In genomic region chr22:45589556-45589955, GRCh38 we compare ENCODE assay signal across 18 cellular contexts.
DNase-seq lines count a peak whose midpoint lies in the region; ATAC-seq and TF ChIP-seq lines count a peak whose summit lies in the region.
"Had no signal": no experiment of that assay in that cellular context is flagged by ENCODE, and none has a peak within 500 bp of the region (broad histone marks: within the 10 kb centered on the region; RNA-seq: fewer than 3 reads in every experiment).

No MANE protein-coding gene starts in this region.

- H3K23ac ChIP-seq in trophoblast cell (ENCODE audit: low read length) = no peak overlapping the region

- peak; percentile 10 for DNase-seq in left ventricle myocardium superior
- no peak for DNase-seq in heart right ventricle
- peak; percentile 8 for DNase-seq in lower lobe of right lung
- DNase-seq in trophoblast cell = no peak
- no peak for DNase-seq in upper lobe of right lung
- no peak for DNase-seq in stimulated activated CD4-positive, alpha-beta T cell treated with anti-CD3 and anti-CD28 coated beads, Interleukin-2, amount 100 ng/mL, for 48 hours
- DNase-seq in naive thymus-derived CD4-positive, alpha-beta T cell = no peak
- DNase-seq: 8988T; C1 segment of cervical spinal cord; Calu3; CD4-positive, alpha-beta memory T cell; COR-L47; DMS53; DMS79 treated with DMSO at 0.1 percent for 48 hours; GF-D8; GOT3; HFFc6 had no signal

- H3K27ac ChIP-seq in heart right ventricle (no peak overlapping the region), lower lobe of right lung (no peak overlapping the region), trophoblast cell (ENCODE audit: low read depth, low read length) (no peak overlapping the region), upper lobe of right lung (no peak overlapping the region)
- H3K27ac ChIP-seq in naive thymus-derived CD4-positive, alpha-beta T cell (ENCODE audit: low read depth, low read length) = no peak overlapping the region

- H3K4me1 Mint-ChIP-seq in naive thymus-derived CD4-positive, alpha-beta T cell = peaks cover 0 to 3% (median 0%) of the 10 kb centered on the region in 7 donors
- H3K4me1 Mint-ChIP-seq: CD4-positive, alpha-beta memory T cell had no signal

- no peak overlapping the region for H4K12ac ChIP-seq in trophoblast cell (ENCODE audit: low read depth, low read length)

- peak overlapping the region; percentile 6 for H2BK12ac ChIP-seq in trophoblast cell (ENCODE audit: low read length)

- H3K18ac ChIP-seq in trophoblast cell (ENCODE audit: low read length) = peak overlapping the region; percentile 1

- CTCF ChIA-PET in naive thymus-derived CD4-positive, alpha-beta T cell (lab: Charles Lee) = no interaction called here

- H3K27me3 ChIP-seq in heart right ventricle = peaks cover 0 to 14% (median 0%) of the 10 kb centered on the region in 7 donors
- no peaks in the 10 kb centered on the region for H3K27me3 ChIP-seq in lower lobe of right lung (ENCODE audit: low read depth)
- H3K27me3 ChIP-seq in trophoblast cell (ENCODE audit: insufficient read depth, low read length) = no peaks in the 10 kb centered on the region
- no peaks in the 10 kb centered on the region for H3K27me3 ChIP-seq in upper lobe of right lung
- H3K27me3 ChIP-seq in naive thymus-derived CD4-positive, alpha-beta T cell (ENCODE audit: control insufficient read depth in 2 of 2, insufficient read depth in 2 of 2, low read length in 2 of 2) = no peaks in the 10 kb centered on the region

- 87 to 89% methylated on average over 7 to 8 of the region's 8 CpGs for WGBS in heart right ventricle, 2 donors
- WGBS in trophoblast cell (ENCODE audit: extremely low coverage, insufficient coverage, insufficient read length) = no CpG with 5 or more reads among the region's 8 CpGs

- no peaks in the 10 kb centered on the region for H3K79me2 ChIP-seq in trophoblast cell (ENCODE audit: control insufficient read depth, insufficient read depth, low read length, poor library complexity)

- H3K27ac Mint-ChIP-seq in naive thymus-derived CD4-positive, alpha-beta T cell = no peak overlapping the region
- H3K27ac Mint-ChIP-seq: CD4-positive, alpha-beta memory T cell; HFFc6 had no signal

- H3K4me1 ChIP-seq in heart right ventricle (peaks cover 0 to 4% (median 0%) of the 10 kb centered on the region in 9 donors), lower lobe of right lung (peaks cover 11% of the 10 kb centered on the region), trophoblast cell (ENCODE audit: control insufficient read depth in 1 of 2, insufficient read depth in 2 of 2, low read length in 2 of 2) (peaks cover 16 to 19% of the 10 kb centered on the region in 2 experiments), upper lobe of right lung (peaks cover 2% of the 10 kb centered on the region)
- no peaks in the 10 kb centered on the region for H3K4me1 ChIP-seq in naive thymus-derived CD4-positive, alpha-beta T cell (ENCODE audit: control insufficient read depth in 2 of 2, insufficient read depth in 2 of 2, low read length in 2 of 2)
- H3K4me1 ChIP-seq: HAP-1 had no signal

- ATAC-seq in left ventricle myocardium superior = no peak
- no peak for ATAC-seq in heart right ventricle
- no peak for ATAC-seq in lower lobe of right lung
- ATAC-seq in upper lobe of right lung = no peak
- no peak for ATAC-seq in naive thymus-derived CD4-positive, alpha-beta T cell

- POLR2A ChIA-PET in naive thymus-derived CD4-positive, alpha-beta T cell (lab: Charles Lee) = no interaction called here

- no peak overlapping the region for H2AK5ac ChIP-seq in trophoblast cell (ENCODE audit: low read length)

- H3K36me3 Mint-ChIP-seq in naive thymus-derived CD4-positive, alpha-beta T cell = no peaks in the 10 kb centered on the region
- H3K36me3 Mint-ChIP-seq: CD4-positive, alpha-beta memory T cell had no signal

- no peak overlapping the region for H2BK120ac ChIP-seq in trophoblast cell (ENCODE audit: insufficient read depth, low read length, poor library complexity)

- H4K91ac ChIP-seq in trophoblast cell (ENCODE audit: low read depth, low read length) = no peak overlapping the region

- H2BK5ac ChIP-seq in trophoblast cell (ENCODE audit: low read depth, low read length, poor library complexity) = no peak overlapping the region

- peaks cover 0 to 2% (median 0%) of the 10 kb centered on the region in 11 donors for H3K9me3 Mint-ChIP-seq in naive thymus-derived CD4-positive, alpha-beta T cell
- H3K9me3 Mint-ChIP-seq: HFFc6 had no signal

- no peak overlapping the region for H2AFZ ChIP-seq in trophoblast cell (ENCODE audit: insufficient read depth, low read length, poor library complexity)

- no peak overlapping the region for H3K4me3 Mint-ChIP-seq in naive thymus-derived CD4-positive, alpha-beta T cell
- H3K4me3 Mint-ChIP-seq: CD4-positive, alpha-beta memory T cell; HFFc6 had no signal

- TF ChIP-seq CTCF in heart right ventricle (IDR thresholded peaks at IDR 0.05) (no peak), lower lobe of right lung (IDR thresholded peaks at IDR 0.05) (no peak), upper lobe of right lung (IDR thresholded peaks at IDR 0.05) (no peak)

- H3K79me1 ChIP-seq in trophoblast cell (ENCODE audit: low read length) = peaks cover 19% of the 10 kb centered on the region

- peaks cover 0 to 20% (median 0%) of the 10 kb centered on the region in 9 donors for H3K36me3 ChIP-seq in heart right ventricle
- peaks cover 3% of the 10 kb centered on the region for H3K36me3 ChIP-seq in lower lobe of right lung
- H3K36me3 ChIP-seq in trophoblast cell (ENCODE audit: control insufficient read depth in 1 of 2, insufficient read depth in 2 of 2, low read length in 2 of 2) = peaks cover 52 to 60% of the 10 kb centered on the region in 2 experiments
- H3K36me3 ChIP-seq in upper lobe of right lung = no peaks in the 10 kb centered on the region
- no peaks in the 10 kb centered on the region for H3K36me3 ChIP-seq in naive thymus-derived CD4-positive, alpha-beta T cell (ENCODE audit: control insufficient read depth in 2 of 3, insufficient read depth in 3 of 3, low read length in 3 of 3)
- H3K36me3 ChIP-seq: HAP-1 had no signal

- no peak overlapping the region for H3K14ac ChIP-seq in trophoblast cell (ENCODE audit: low read length)

- H3K9ac ChIP-seq in trophoblast cell (ENCODE audit: low read length) = no peak overlapping the region

- H3K9me3 ChIP-seq in heart right ventricle (no peaks in the 10 kb centered on the region), lower lobe of right lung (no peaks in the 10 kb centered on the region), trophoblast cell (ENCODE audit: insufficient read depth, low read depth, low read length) (no peaks in the 10 kb centered on the region), upper lobe of right lung (no peaks in the 10 kb centered on the region)
- H3K9me3 ChIP-seq in naive thymus-derived CD4-positive, alpha-beta T cell (ENCODE audit: control insufficient read depth in 2 of 3, low read length in 3 of 3) = no peaks in the 10 kb centered on the region
- H3K9me3 ChIP-seq: HAP-1 had no signal

- H4K8ac ChIP-seq in trophoblast cell (ENCODE audit: low read depth, low read length) = no peak overlapping the region

- H3K4me3 ChIP-seq in heart right ventricle (no peak overlapping the region), lower lobe of right lung (no peak overlapping the region), trophoblast cell (ENCODE audit: low read depth, low read length) (no peak overlapping the region), upper lobe of right lung (no peak overlapping the region)
- H3K4me3 ChIP-seq in naive thymus-derived CD4-positive, alpha-beta T cell (ENCODE audit: low read length) = no peak overlapping the region
- H3K4me3 ChIP-seq: HAP-1 had no signal

- H3K4me2 ChIP-seq in trophoblast cell (ENCODE audit: low read length) = no peak overlapping the region

- no peak overlapping the region for H3K4ac ChIP-seq in trophoblast cell (ENCODE audit: low read depth, low read length)

- peaks cover 0 to 14% (median 6%) of the 10 kb centered on the region in 5 donors for H3K27me3 Mint-ChIP-seq in naive thymus-derived CD4-positive, alpha-beta T cell

- intact Hi-C loops in left ventricle myocardium superior (cut with micrococcal nuclease) (no loop called here), heart right ventricle (cut with DNase I) (no loop called here), lower lobe of right lung (cut with DNase I) (no loop called here), upper lobe of right lung (cut with DNase I) (no loop called here)
- intact Hi-C loops in naive thymus-derived CD4-positive, alpha-beta T cell (cut with micrococcal nuclease) = no loop called here

Comparison
In these comparisons a context has a peak if more than half of its experiments do, and no peak if none do; other contexts are left out.
1. DNase-seq: peak in left ventricle myocardium superior (single experiment) and lower lobe of right lung (single experiment); none in heart right ventricle (0 of 2), trophoblast cell (0 of 2), upper lobe of right lung (single experiment), stimulated activated CD4-positive, alpha-beta T cell treated with anti-CD3 and anti-CD28 coated beads, Interleukin-2, amount 100 ng/mL, for 48 hours (0 of 2) and naive thymus-derived CD4-positive, alpha-beta T cell (0 of 9).